ENCODE assay signal across 11 cellular contexts in the genomic region with DNA sequence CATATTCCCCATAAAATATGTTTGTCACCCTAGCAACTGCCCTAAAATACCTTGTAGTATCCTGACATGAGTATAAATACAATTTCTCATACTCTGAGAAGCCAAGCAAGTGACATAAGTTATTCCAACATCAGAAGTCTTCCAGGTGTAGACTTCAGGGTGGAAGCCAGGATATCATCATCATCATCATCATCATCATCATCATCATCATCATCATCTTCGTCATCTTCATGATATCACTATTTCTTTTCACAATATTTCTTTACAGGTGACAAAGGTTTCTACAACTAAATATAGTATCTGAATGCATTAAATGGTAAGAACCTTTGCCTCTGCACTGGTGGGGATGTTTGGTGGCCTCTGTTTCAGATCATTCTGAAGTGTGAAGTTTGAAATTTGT. TPM values are rescaled to one million over a fixed set of nuclear protein-coding genes. Genes with fewer than 3 reads are reported as not detected.
"Had no signal": no experiment of that assay in that cellular context is flagged by ENCODE, and none has a peak within 500 bp of the region (broad histone marks: within the 10 kb centered on the region; RNA-seq: fewer than 3 reads in every experiment).

No MANE protein-coding gene starts in this region.

- H3K4me2 ChIP-seq: GM23338, KMS-11 had no signal

- H2AFZ ChIP-seq: GM23338 had no signal

- H3K4me3 Mint-ChIP-seq: GM23338, H9, HFFc6, IgD-negative memory B cell had no signal

- H3K9me3 Mint-ChIP-seq: GM23338, H9 had no signal

- H3K4me3 ChIP-seq: GM23338 had no signal

- ATAC-seq: GM23338 had no signal

- FAIRE-seq: H1, H54, HTR-8/SVneo had no signal

- H3K27ac ChIP-seq: KMS-11 had no signal

- H3K9ac ChIP-seq: KMS-11 had no signal

- H3K27ac Mint-ChIP-seq: GM23338, H9, HFFc6, IgD-negative memory B cell had no signal

- DNase-seq: H9, HCEC 1CT, HFFc6, KBM-7 had no signal

RNA-seq across cellular contexts. Expression of a gene that starts 10.0 kb away (rescaled TPM):
- total RNA-seq: HFFc6, HT-29 had no signal
- polyA plus RNA-seq: GM23338, IgD-negative memory B cell had no signal
